ENCODE assay signal across 12 cellular contexts in the genomic region with DNA sequence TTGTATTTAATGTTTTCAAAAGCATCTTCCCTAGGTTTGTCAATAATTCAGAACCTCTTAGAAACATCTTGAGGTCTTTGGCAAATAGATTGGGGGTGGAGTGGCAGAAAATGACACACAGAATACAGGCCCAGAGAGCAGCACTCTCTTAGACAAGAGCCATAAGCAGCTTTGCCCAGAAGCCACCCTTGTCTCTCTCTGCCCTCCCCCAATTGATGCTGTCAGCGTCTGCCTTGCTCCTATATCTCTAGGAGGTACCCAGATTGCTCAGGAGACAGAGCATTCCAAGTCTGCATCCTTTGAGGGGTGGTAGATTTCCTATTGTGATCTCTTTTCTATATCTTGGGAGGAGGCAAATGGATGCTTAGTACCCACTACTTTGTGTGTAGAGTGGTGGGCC. TPM values are rescaled to one million over a fixed set of nuclear protein-coding genes. Genes with fewer than 3 reads are reported as not detected.
DNase-seq lines count a peak whose midpoint lies in the region; ATAC-seq and TF ChIP-seq lines count a peak whose summit lies in the region.
"Had no signal": no experiment of that assay in that cellular context is flagged by ENCODE, and none has a peak within 500 bp of the region (broad histone marks: within the 10 kb centered on the region; RNA-seq: fewer than 3 reads in every experiment).

No MANE protein-coding gene starts in this region.

- H3K4me3 ChIP-seq in coronary artery (peak overlapping the region; percentile 80), mucosa of rectum (ENCODE audit: low read length in 2 of 2) (peak overlapping the region; percentile 51 to 70)

- H3K36me3 Mint-ChIP-seq in type B pancreatic cell = peaks cover 24% of the 10 kb centered on the region
- peaks cover 14% of the 10 kb centered on the region for H3K36me3 Mint-ChIP-seq in natural killer cell treated with Interleukin-12 subunit alpha and Interleukin-12 subunit beta and Interleukin-15 and Interleukin-18, amount 100 ng/mL, for 72 hours

- no peak for ATAC-seq in natural killer cell treated with Interleukin-12 subunit alpha and Interleukin-12 subunit beta and Interleukin-15 and Interleukin-18, amount 100 ng/mL, for 72 hours
- no peak for ATAC-seq in HG03159 (IDR thresholded peaks at IDR 0.05; ENCODE audit: unreplicated experiment)
- no peak for ATAC-seq in stimulated activated naive CD8-positive, alpha-beta T cell treated with anti-CD3 and anti-CD28 coated beads, Interleukin-15, Interleukin-2, amounts not matched to agents 100 U/mL and 50 U/mL, for 24 hours
- ATAC-seq: activated CD8-positive, alpha-beta T cell treated with anti-CD3 and anti-CD28 coated beads, Interleukin-2, amount 10 ng/mL, durations not matched to agents 7 days and 5 days had no signal

- peak overlapping the region; percentile 95 for H3K4me3 Mint-ChIP-seq in type B pancreatic cell
- H3K4me3 Mint-ChIP-seq in natural killer cell treated with Interleukin-12 subunit alpha and Interleukin-12 subunit beta and Interleukin-15 and Interleukin-18, amount 100 ng/mL, for 72 hours = no peak overlapping the region
- H3K4me3 Mint-ChIP-seq: activated CD8-positive, alpha-beta T cell treated with anti-CD3 and anti-CD28 coated beads, Interleukin-2, amount 10 ng/mL, durations not matched to agents 7 days and 5 days had no signal

- H3K4me1 ChIP-seq in mucosa of rectum (ENCODE audit: control insufficient read depth in 2 of 2, insufficient read depth in 2 of 2, low read length in 2 of 2) = peaks cover 0 to 9% of the 10 kb centered on the region in 2 donors

- peak; percentile 8 to 70 (median 24) for DNase-seq in NCI-H1417 (lab: John Stamatoyannopoulos, UW)
- DNase-seq in NCI-H1417 treated with DMSO at 0.1 percent for 48 hours (lab: John Stamatoyannopoulos, UW) = no peak
- DNase-seq in coronary artery (ENCODE audit: low spot score) = no peak
- no peak for DNase-seq in type B pancreatic cell (ENCODE audit: extremely low spot score, unreplicated experiment)
- no peak for DNase-seq in natural killer cell treated with Interleukin-12 subunit alpha and Interleukin-12 subunit beta and Interleukin-15 and Interleukin-18, amount 100 ng/mL, for 72 hours (ENCODE audit: low spot score)
- DNase-seq in stimulated activated naive CD8-positive, alpha-beta T cell treated with anti-CD3 and anti-CD28 coated beads, Interleukin-15, Interleukin-2, amounts not matched to agents 100 U/mL and 50 U/mL, for 24 hours = no peak
- DNase-seq: 8988T; activated CD8-positive, alpha-beta T cell treated with anti-CD3 and anti-CD28 coated beads, Interleukin-2, amount 10 ng/mL, durations not matched to agents 7 days and 5 days; central memory CD4-positive, alpha-beta T cell had no signal

- peak overlapping the region; percentile 73 for H3K27ac Mint-ChIP-seq in type B pancreatic cell
- no peak overlapping the region for H3K27ac Mint-ChIP-seq in natural killer cell treated with Interleukin-12 subunit alpha and Interleukin-12 subunit beta and Interleukin-15 and Interleukin-18, amount 100 ng/mL, for 72 hours
- H3K27ac Mint-ChIP-seq: activated CD8-positive, alpha-beta T cell treated with anti-CD3 and anti-CD28 coated beads, Interleukin-2, amount 10 ng/mL, durations not matched to agents 7 days and 5 days had no signal

- no peaks in the 10 kb centered on the region for H3K9me3 ChIP-seq in mucosa of rectum (ENCODE audit: control insufficient read depth in 2 of 2, low read length in 2 of 2)

- H3K27me3 Mint-ChIP-seq in type B pancreatic cell = no peaks in the 10 kb centered on the region
- peaks cover 26 to 31% of the 10 kb centered on the region in 2 donors for H3K27me3 Mint-ChIP-seq in natural killer cell treated with Interleukin-12 subunit alpha and Interleukin-12 subunit beta and Interleukin-15 and Interleukin-18, amount 100 ng/mL, for 72 hours

- H3K27ac ChIP-seq in coronary artery (peak overlapping the region; percentile 9 to 61), mucosa of rectum (ENCODE audit: low read depth in 2 of 2, low read length in 2 of 2) (peak overlapping the region; percentile 48 to 50)
- H3K27ac ChIP-seq: RWPE1 had no signal

- peaks cover 0 to 18% of the 10 kb centered on the region in 2 donors for H3K27me3 ChIP-seq in mucosa of rectum (ENCODE audit: control insufficient read depth in 2 of 2, insufficient read depth in 2 of 2, low read length in 2 of 2)

- no peak for TF ChIP-seq CTCF in coronary artery (IDR thresholded peaks at IDR 0.05)
- no peak for TF ChIP-seq CTCF in type B pancreatic cell (conservative IDR thresholded peaks at IDR 0.05)

- no peaks in the 10 kb centered on the region for H3K36me3 ChIP-seq in mucosa of rectum (ENCODE audit: control insufficient read depth in 2 of 2, insufficient read depth in 2 of 2, low read length in 2 of 2)

- H3K9me3 Mint-ChIP-seq in type B pancreatic cell = peaks cover 6% of the 10 kb centered on the region
- peaks cover 4% of the 10 kb centered on the region for H3K9me3 Mint-ChIP-seq in natural killer cell treated with Interleukin-12 subunit alpha and Interleukin-12 subunit beta and Interleukin-15 and Interleukin-18, amount 100 ng/mL, for 72 hours

- H3K9ac ChIP-seq in mucosa of rectum (ENCODE audit: low read depth in 1 of 2, low read length in 2 of 2) = peak overlapping the region in 1 of 2 donors; percentile 57

- peaks cover 53% of the 10 kb centered on the region for H3K4me1 Mint-ChIP-seq in type B pancreatic cell (ENCODE audit: unreplicated experiment)
- H3K4me1 Mint-ChIP-seq in natural killer cell treated with Interleukin-12 subunit alpha and Interleukin-12 subunit beta and Interleukin-15 and Interleukin-18, amount 100 ng/mL, for 72 hours (ENCODE audit: low read depth in 2 of 2) = peaks cover 5 to 13% of the 10 kb centered on the region in 2 donors

RNA-seq across cellular contexts. Expression of a gene that starts 1.7 kb away (rescaled TPM):
- 9.5 and 17.0 TPM in 2 replicates for total RNA-seq in type B pancreatic cell (ENCODE audit: low replicate concordance)
- 1 to 10 TPM; 3.7 to 5.0 TPM for total RNA-seq in natural killer cell treated with Interleukin-12 subunit alpha and Interleukin-12 subunit beta and Interleukin-15 and Interleukin-18, amount 100 ng/mL, for 72 hours

Comparison
In these comparisons a context has a peak if more than half of its experiments do, and no peak if none do; other contexts are left out.
1. DNase-seq: peak in NCI-H1417 (3 of 3); none in NCI-H1417 treated with DMSO at 0.1 percent for 48 hours (single experiment), coronary artery (single experiment), type B pancreatic cell (single experiment), natural killer cell treated with Interleukin-12 subunit alpha and Interleukin-12 subunit beta and Interleukin-15 and Interleukin-18, amount 100 ng/mL, for 72 hours (single experiment) and stimulated activated naive CD8-positive, alpha-beta T cell treated with anti-CD3 and anti-CD28 coated beads, Interleukin-15, Interleukin-2, amounts not matched to agents 100 U/mL and 50 U/mL, for 24 hours (single experiment).